21 cellular contexts compared by ENCODE assay signal in genomic region chr7:50682079-50682478, GRCh38.
DNase-seq lines count a peak whose midpoint lies in the region; ATAC-seq and TF ChIP-seq lines count a peak whose summit lies in the region.
"Had no signal": no experiment of that assay in that cellular context is flagged by ENCODE, and none has a peak within 500 bp of the region (broad histone marks: within the 10 kb centered on the region; RNA-seq: fewer than 3 reads in every experiment).

No MANE protein-coding gene starts in this region.

- CTCF ChIA-PET in activated CD4-positive, alpha-beta memory T cell treated with anti-CD3 and anti-CD28 coated beads, Interleukin-2, amount 10 ng/mL, durations not matched to agents 7 days and 5 days (lab: Charles Lee): no interaction called here

- 32% methylated on average over 4 of the region's 4 CpGs for WGBS in prostate gland

- no peak overlapping the region for H3K4me3 Mint-ChIP-seq in activated CD4-positive, alpha-beta memory T cell treated with anti-CD3 and anti-CD28 coated beads, Interleukin-2, amount 10 ng/mL, durations not matched to agents 7 days and 5 days
- H3K4me3 Mint-ChIP-seq: activated naive CD8-positive, alpha-beta T cell treated with anti-CD3 and anti-CD28 coated beads for 36 hours; neural progenitor cell; stimulated activated effector memory CD8-positive, alpha-beta T cell treated with anti-CD3 and anti-CD28 coated beads, Interleukin-12 subunit alpha, Interleukin-12 subunit beta, amount 100 ng/mL, for 72 hours had no signal

- H3K27ac ChIP-seq in prostate gland: peak overlapping the region; percentile 8 to 57
- H3K27ac ChIP-seq: neural progenitor cell, thoracic aorta had no signal

- H3K4me1 ChIP-seq in prostate gland (replicated peaks): peaks cover 24% of the 10 kb centered on the region
- H3K4me1 ChIP-seq: colonic mucosa had no signal

- no peaks in the 10 kb centered on the region for H3K9me3 Mint-ChIP-seq in activated CD4-positive, alpha-beta memory T cell treated with anti-CD3 and anti-CD28 coated beads, Interleukin-2, amount 10 ng/mL, durations not matched to agents 7 days and 5 days
- H3K9me3 Mint-ChIP-seq: activated naive CD8-positive, alpha-beta T cell treated with anti-CD3 and anti-CD28 coated beads for 36 hours; stimulated activated effector memory CD8-positive, alpha-beta T cell treated with anti-CD3 and anti-CD28 coated beads, Interleukin-12 subunit alpha, Interleukin-12 subunit beta, amount 100 ng/mL, for 72 hours had no signal

- DNase-seq in DMS 273 (lab: John Stamatoyannopoulos, UW; ENCODE audit: unreplicated experiment): peak; percentile 71
- peak; percentile 3 for DNase-seq in NCI-H1694 treated with DMSO at 0.1 percent for 48 hours (lab: John Stamatoyannopoulos, UW)
- DNase-seq in prostate gland (ENCODE audit: low spot score): no peak
- DNase-seq in GM10266 (ENCODE audit: extremely low spot score): no peak
- DNase-seq in activated CD4-positive, alpha-beta memory T cell treated with anti-CD3 and anti-CD28 coated beads, Interleukin-2, amount 10 ng/mL, durations not matched to agents 7 days and 5 days: no peak
- DNase-seq: activated naive CD8-positive, alpha-beta T cell treated with anti-CD3 and anti-CD28 coated beads for 36 hours; activated T-cell treated with anti-CD3 and anti-CD28 coated beads, Interleukin-2, amount 50 U/mL, for 48 hours; kidney glomerular epithelial cell; midbrain; NCI-H1105 treated with DMSO at 0.1 percent for 48 hours; NCI-H774; retina; SK-N-SH; T-helper 9 cell had no signal

- intact Hi-C loops in prostate gland (cut with DNase I): loop anchor here (5.0 to 10.0 kb wide), 2 partner anchors 110 to 177 kb away; no protein-coding TSS in a partner anchor

- H3K27ac Mint-ChIP-seq in activated CD4-positive, alpha-beta memory T cell treated with anti-CD3 and anti-CD28 coated beads, Interleukin-2, amount 10 ng/mL, durations not matched to agents 7 days and 5 days: no peak overlapping the region
- H3K27ac Mint-ChIP-seq: activated naive CD8-positive, alpha-beta T cell treated with anti-CD3 and anti-CD28 coated beads for 36 hours; neural progenitor cell; stimulated activated effector memory CD8-positive, alpha-beta T cell treated with anti-CD3 and anti-CD28 coated beads, Interleukin-12 subunit alpha, Interleukin-12 subunit beta, amount 100 ng/mL, for 72 hours had no signal

- POLR2A ChIA-PET in activated CD4-positive, alpha-beta memory T cell treated with anti-CD3 and anti-CD28 coated beads, Interleukin-2, amount 10 ng/mL, durations not matched to agents 7 days and 5 days (lab: Charles Lee): no interaction called here

- peak; percentile 24 for ATAC-seq in esophagus mucosa
- no peak for ATAC-seq in HG03039 (IDR thresholded peaks at IDR 0.05; ENCODE audit: unreplicated experiment)
- ATAC-seq: Panc1; stimulated activated effector memory CD8-positive, alpha-beta T cell treated with anti-CD3 and anti-CD28 coated beads, Interleukin-12 subunit alpha, Interleukin-12 subunit beta, amount 100 ng/mL, for 72 hours had no signal

- H3K4me3 ChIP-seq in prostate gland: no peak overlapping the region
- H3K4me3 ChIP-seq: colonic mucosa, neural progenitor cell, thoracic aorta had no signal

- H3K36me3 Mint-ChIP-seq in activated CD4-positive, alpha-beta memory T cell treated with anti-CD3 and anti-CD28 coated beads, Interleukin-2, amount 10 ng/mL, durations not matched to agents 7 days and 5 days (ENCODE audit: low read depth): no peaks in the 10 kb centered on the region
- H3K36me3 Mint-ChIP-seq: activated naive CD8-positive, alpha-beta T cell treated with anti-CD3 and anti-CD28 coated beads for 36 hours; stimulated activated effector memory CD8-positive, alpha-beta T cell treated with anti-CD3 and anti-CD28 coated beads, Interleukin-12 subunit alpha, Interleukin-12 subunit beta, amount 100 ng/mL, for 72 hours had no signal

- no peaks in the 10 kb centered on the region for H3K27me3 Mint-ChIP-seq in activated CD4-positive, alpha-beta memory T cell treated with anti-CD3 and anti-CD28 coated beads, Interleukin-2, amount 10 ng/mL, durations not matched to agents 7 days and 5 days
- H3K27me3 Mint-ChIP-seq: activated naive CD8-positive, alpha-beta T cell treated with anti-CD3 and anti-CD28 coated beads for 36 hours had no signal

- no peaks in the 10 kb centered on the region for H3K27me3 ChIP-seq in prostate gland (replicated peaks; ENCODE audit: insufficient read depth)
- H3K27me3 ChIP-seq: colonic mucosa, neural progenitor cell had no signal

- H3K36me3 ChIP-seq in prostate gland: no peaks in the 10 kb centered on the region
- H3K36me3 ChIP-seq: colonic mucosa, neural progenitor cell, thoracic aorta had no signal

- no peak for TF ChIP-seq POLR2A in prostate gland (IDR thresholded peaks at IDR 0.05)

- H3K4me1 Mint-ChIP-seq in activated CD4-positive, alpha-beta memory T cell treated with anti-CD3 and anti-CD28 coated beads, Interleukin-2, amount 10 ng/mL, durations not matched to agents 7 days and 5 days: peaks cover 2% of the 10 kb centered on the region
- H3K4me1 Mint-ChIP-seq: activated naive CD8-positive, alpha-beta T cell treated with anti-CD3 and anti-CD28 coated beads for 36 hours; stimulated activated effector memory CD8-positive, alpha-beta T cell treated with anti-CD3 and anti-CD28 coated beads, Interleukin-12 subunit alpha, Interleukin-12 subunit beta, amount 100 ng/mL, for 72 hours had no signal

- H3K9me3 ChIP-seq in prostate gland: no peaks in the 10 kb centered on the region
- H3K9me3 ChIP-seq: colonic mucosa, SK-N-SH, thoracic aorta had no signal

- TF ChIP-seq CTCF in prostate gland (IDR thresholded peaks at IDR 0.05) (no peak), GM10266 (IDR thresholded peaks at IDR 0.05; ENCODE audit: control insufficient read depth, insufficient read depth, low read depth, missing control alignments) (no peak)

Comparison
In these comparisons a context has a peak if more than half of its experiments do, and no peak if none do; other contexts are left out.
1. DNase-seq: peak in DMS 273 (single experiment) and NCI-H1694 treated with DMSO at 0.1 percent for 48 hours (single experiment); none in prostate gland (single experiment), GM10266 (single experiment) and activated CD4-positive, alpha-beta memory T cell treated with anti-CD3 and anti-CD28 coated beads, Interleukin-2, amount 10 ng/mL, durations not matched to agents 7 days and 5 days (single experiment).